8 cellular contexts compared by ENCODE assay signal in genomic region chr19:7197169-7197759, GRCh38.
DNase-seq lines count a peak whose midpoint lies in the region; ATAC-seq and TF ChIP-seq lines count a peak whose summit lies in the region.

No MANE protein-coding gene starts in this region.

- peaks cover 30% of the 10 kb centered on the region for H3K4me1 Mint-ChIP-seq in activated naive CD4-positive, alpha-beta T cell treated with anti-CD3 and anti-CD28 coated beads, Interleukin-2, amount 50 U/mL, for 24 hours

- no peak for TF ChIP-seq CTCF in neutrophil (IDR thresholded peaks at IDR 0.05)

- H3K27me3 ChIP-seq in neutrophil = peaks cover 10% of the 10 kb centered on the region

- no peak overlapping the region for H3K9ac ChIP-seq in SK-N-MC (ENCODE audit: insufficient read length)

- H3K27ac ChIP-seq in KOPT-K1 (ENCODE audit: low read depth, low read length, poor library complexity, severe bottlenecking) = peak overlapping the region; percentile 53
- peak overlapping the region; percentile 69; the same call in 1 of the 2 replicates for H3K27ac ChIP-seq in SK-N-MC
- H3K27ac ChIP-seq in neutrophil = peak overlapping the region; percentile 46

- H3K27ac Mint-ChIP-seq in activated naive CD4-positive, alpha-beta T cell treated with anti-CD3 and anti-CD28 coated beads, Interleukin-2, amount 50 U/mL, for 24 hours = peak overlapping the region; percentile 92

- H3K4me3 Mint-ChIP-seq in activated naive CD4-positive, alpha-beta T cell treated with anti-CD3 and anti-CD28 coated beads, Interleukin-2, amount 50 U/mL, for 24 hours = peak overlapping the region; percentile 83

- ATAC-seq in GM21786 (IDR thresholded peaks at IDR 0.05; ENCODE audit: unreplicated experiment) = peak; percentile 56

- no peaks in the 10 kb centered on the region for H3K27me3 Mint-ChIP-seq in activated naive CD4-positive, alpha-beta T cell treated with anti-CD3 and anti-CD28 coated beads, Interleukin-2, amount 50 U/mL, for 24 hours

- H3K9me3 ChIP-seq in KOPT-K1 (ENCODE audit: insufficient read depth, low read length, poor library complexity, severe bottlenecking) (no peaks in the 10 kb centered on the region), SK-N-MC (ENCODE audit: low read depth, low read length) (no peaks in the 10 kb centered on the region), neutrophil (no peaks in the 10 kb centered on the region)

- no peaks in the 10 kb centered on the region for H3K9me3 Mint-ChIP-seq in activated naive CD4-positive, alpha-beta T cell treated with anti-CD3 and anti-CD28 coated beads, Interleukin-2, amount 50 U/mL, for 24 hours

- peak overlapping the region; percentile 93 for H3K4me3 ChIP-seq in SK-N-MC
- peak overlapping the region; percentile 70 to 80 for H3K4me3 ChIP-seq in neutrophil (ENCODE audit: low read depth in 1 of 2, low read length in 1 of 2)

- no peaks in the 10 kb centered on the region for H3K36me3 Mint-ChIP-seq in activated naive CD4-positive, alpha-beta T cell treated with anti-CD3 and anti-CD28 coated beads, Interleukin-2, amount 50 U/mL, for 24 hours

- DNase-seq in DMS79 (lab: John Stamatoyannopoulos, UW) (peak; percentile 49), SK-N-MC (ENCODE audit: low read depth, low spot score) (peak; percentile 83), globus pallidus (ENCODE audit: low spot score) (peak; percentile 87), stromal cell of bone marrow (ENCODE audit: low read depth) (peak; percentile 95)

- H3K4me1 ChIP-seq in neutrophil (ENCODE audit: control insufficient read depth in 1 of 2, insufficient read depth in 1 of 2, low read depth in 1 of 2, low read length in 1 of 2) = peaks cover 19 to 21% of the 10 kb centered on the region in 2 experiments

- H3K36me3 ChIP-seq in KOPT-K1 (ENCODE audit: insufficient read depth, low read length) (no peaks in the 10 kb centered on the region), SK-N-MC (ENCODE audit: insufficient read depth, low read length) (no peaks in the 10 kb centered on the region), neutrophil (no peaks in the 10 kb centered on the region)

Comparison
In these comparisons a context has a peak if more than half of its experiments do, and no peak if none do; other contexts are left out.
1. Peak in every context shown above with its lines: DNase-seq, ATAC-seq, H3K4me3 ChIP-seq and H3K27ac ChIP-seq.